Comparison of ENCODE assay signal across 8 cellular contexts in the genomic region with DNA sequence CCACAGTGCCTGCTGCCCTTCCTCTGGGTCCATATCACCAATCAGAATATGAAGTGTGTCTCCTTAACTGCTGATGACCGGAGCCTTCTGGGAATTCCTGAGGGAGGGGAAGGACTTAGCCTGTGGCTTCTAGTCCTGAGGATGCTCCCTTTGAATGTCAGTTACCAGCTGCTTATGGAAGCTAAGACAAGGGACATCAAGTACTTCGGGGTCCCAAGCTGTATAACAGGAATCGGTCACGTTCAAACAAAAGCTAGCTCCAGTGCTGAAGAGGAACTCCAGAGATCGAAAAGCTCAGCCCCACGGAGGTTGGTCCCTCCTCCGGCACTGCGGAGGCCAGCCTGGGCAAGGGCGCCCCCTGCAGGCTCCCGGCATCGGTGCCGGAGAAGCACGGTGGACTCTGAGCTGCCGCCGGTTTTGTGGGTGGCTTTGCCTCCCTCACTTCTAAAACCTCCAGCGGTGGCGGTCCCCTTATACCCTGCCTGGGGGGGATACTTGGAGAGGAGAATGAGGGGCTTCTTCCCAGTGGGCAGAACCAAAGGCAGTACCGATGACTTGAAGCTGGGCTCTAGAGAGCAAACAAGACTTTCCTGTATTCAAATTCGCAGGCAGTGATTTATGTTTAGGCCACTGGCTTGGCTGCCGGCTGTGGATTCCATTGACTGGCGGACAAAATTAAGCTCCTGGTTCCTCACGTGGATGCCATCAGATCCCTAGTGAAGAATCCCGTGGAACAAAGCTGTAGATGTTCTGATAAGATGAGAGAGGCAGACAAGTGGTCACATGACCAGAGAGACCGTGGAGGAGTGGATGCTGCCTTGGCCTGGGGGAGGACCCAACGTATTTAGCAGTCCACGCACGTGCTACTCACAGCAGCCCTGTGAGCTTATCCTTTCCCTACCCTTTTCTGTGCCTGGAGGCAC. TPM values are rescaled to one million over a fixed set of nuclear protein-coding genes. Genes with fewer than 3 reads are reported as not detected.
A peak's percentile ranks its signal among the peaks of the same experiment; 100 is the strongest.
DNase-seq lines count a peak whose midpoint lies in the region; ATAC-seq, FAIRE-seq and TF ChIP-seq lines count a peak whose summit lies in the region.

No MANE protein-coding gene starts in this region.

- peaks cover 11% of the 10 kb centered on the region for H3K27me3 Mint-ChIP-seq in activated CD4-positive, alpha-beta T cell treated with anti-CD3 and anti-CD28 coated beads, Interleukin-2, amount 10 ng/mL, durations not matched to agents 24 days and 14 days

- ATAC-seq in A549 (peak; percentile 99), GM18858 (IDR thresholded peaks at IDR 0.05; ENCODE audit: unreplicated experiment) (peak; percentile 65), HG03354 (IDR thresholded peaks at IDR 0.05; ENCODE audit: poor library complexity, severe bottlenecking, unreplicated experiment) (peak; percentile 86), left lobe of liver (peak; percentile 96)

- intact Hi-C loops in activated CD4-positive, alpha-beta T cell treated with anti-CD3 and anti-CD28 coated beads, Interleukin-2, amount 10 ng/mL, durations not matched to agents 24 days and 14 days (cut with micrococcal nuclease), result loop anchor here (2.0 kb wide), 3 partner anchors 97 to 331 kb away; a partner anchor contains a TSS
- intact Hi-C loops in colonic mucosa (cut with DNase I), result loop anchor here (5.0 kb wide), 1 partner anchor 285 kb away; no protein-coding TSS in a partner anchor

- POLR2A ChIA-PET in A549 (lab: Yijun Ruan, JAX), result interaction anchor here (1.0 to 1.6 kb wide), 7 partner anchors 16 to 333 kb away, joined by 3 to 19 read pairs (median 10); a partner anchor contains a TSS

- H3K9ac ChIP-seq in colonic mucosa (ENCODE audit: low read depth in 2 of 2, low read length in 2 of 2), result peak overlapping the region; percentile 4 to 39

- peaks cover 14% of the 10 kb centered on the region for H3K4me1 Mint-ChIP-seq in activated CD4-positive, alpha-beta T cell treated with anti-CD3 and anti-CD28 coated beads, Interleukin-2, amount 10 ng/mL, durations not matched to agents 24 days and 14 days

- TF ChIP-seq RAD21 in A549 (conservative IDR thresholded peaks at IDR 0.05 in 1 of 2, IDR thresholded peaks at IDR 0.05 in 1 of 2), result peak; percentile 88 to 93

- peaks cover 16% of the 10 kb centered on the region; the same call in 2 of the 3 replicates for H3K4me1 ChIP-seq in A549
- H3K4me1 ChIP-seq in colonic mucosa, result peaks cover 4% of the 10 kb centered on the region

- peak overlapping the region; percentile 81 to 84 for H3K27ac ChIP-seq in A549
- H3K27ac ChIP-seq in colonic mucosa, result peak overlapping the region; percentile 31

- H3K36me3 ChIP-seq in colonic mucosa, result no peaks in the 10 kb centered on the region

- TF ChIP-seq CTCF in A549 (IDR thresholded peaks at IDR 0.05), result peak; percentile 90
- TF ChIP-seq CTCF in colonic mucosa (IDR thresholded peaks at IDR 0.05), result peak; percentile 98

- H3K4me2 ChIP-seq in A549, result peak overlapping the region; percentile 81

- no peaks in the 10 kb centered on the region for H3K27me3 ChIP-seq in colonic mucosa

- no peak for TF ChIP-seq POLR2A in A549 (IDR thresholded peaks at IDR 0.05; ENCODE audit: low read length)

- CTCF ChIA-PET in A549 (lab: Yijun Ruan, JAX), result interaction anchor here (0.5 to 4.3 kb wide), 83 partner anchors 11 to 629 kb away, joined by 3 to 44 read pairs (median 4); a partner anchor contains a TSS

- FAIRE-seq in A549 (lab: Jason Lieb, UNC), result no peak

- peak; percentile 72 to 77 for DNase-seq in A549 (ENCODE audit: low read depth in 1 of 2, low spot score in 1 of 2)
- DNase-seq in NCI-H510A (lab: John Stamatoyannopoulos, UW), result peak; percentile 65
- DNase-seq in activated CD4-positive, alpha-beta T cell treated with anti-CD3 and anti-CD28 coated beads, Interleukin-2, amount 10 ng/mL, durations not matched to agents 24 days and 14 days, result peak; percentile 96
- DNase-seq in colonic mucosa, result peak; percentile 88
- peak; percentile 65 for DNase-seq in left lobe of liver (ENCODE audit: low spot score)
- DNase-seq in stimulated activated CD4-positive, alpha-beta T cell treated with anti-CD3 and anti-CD28 coated beads, Interleukin-1b, Interleukin-23, amount 100 ng/mL, for 4 hours (ENCODE audit: low read depth in 2 of 2), result peak; percentile 83 to 91

- no peak for TF ChIP-seq EP300 in A549 (IDR thresholded peaks at IDR 0.05)

- peak overlapping the region; percentile 74 for H3K4me3 Mint-ChIP-seq in activated CD4-positive, alpha-beta T cell treated with anti-CD3 and anti-CD28 coated beads, Interleukin-2, amount 10 ng/mL, durations not matched to agents 24 days and 14 days

- no peaks in the 10 kb centered on the region for H3K9me3 Mint-ChIP-seq in activated CD4-positive, alpha-beta T cell treated with anti-CD3 and anti-CD28 coated beads, Interleukin-2, amount 10 ng/mL, durations not matched to agents 24 days and 14 days

- 4% methylated on average over 18 of the region's 27 CpGs for WGBS in A549 (ENCODE audit: missing lambda C conversion rate)

- peak overlapping the region; percentile 70 for H3K27ac Mint-ChIP-seq in activated CD4-positive, alpha-beta T cell treated with anti-CD3 and anti-CD28 coated beads, Interleukin-2, amount 10 ng/mL, durations not matched to agents 24 days and 14 days

- H3K36me3 Mint-ChIP-seq in activated CD4-positive, alpha-beta T cell treated with anti-CD3 and anti-CD28 coated beads, Interleukin-2, amount 10 ng/mL, durations not matched to agents 24 days and 14 days (ENCODE audit: low read depth), result no peaks in the 10 kb centered on the region

- peak overlapping the region; percentile 52 for H3K4me3 ChIP-seq in A549
- H3K4me3 ChIP-seq in colonic mucosa, result peak overlapping the region; percentile 37

- H3K9me3 ChIP-seq in A549 (no peaks in the 10 kb centered on the region), colonic mucosa (no peaks in the 10 kb centered on the region)

TF ChIP-seq in A549, 52 proteins besides CTCF, POLR2A, EP300 and RAD21:
- TF ChIP-seq KDM5A (IDR thresholded peaks at IDR 0.05) (peak; percentile 44; the same call in 1 of the 2 replicates), NPAS2 (CRISPR knock-in tag; IDR thresholded peaks at IDR 0.05; ENCODE audit: borderline replicate concordance) (0 out of 2 replicates have a peak, but pooled peaks have one; percentile 6), EHMT2 (IDR thresholded peaks at IDR 0.05; ENCODE audit: low read depth) (no peak), CHD4 (IDR thresholded peaks at IDR 0.05; ENCODE audit: borderline replicate concordance) (no peak), SMC3 (IDR thresholded peaks at IDR 0.05) (peak; percentile 74), JUN (IDR thresholded peaks at IDR 0.05) (0 out of 5 replicates have a peak, but pooled peaks of 1 of the 2 experiments have one; percentile 35)
- TF ChIP-seq, protein P1, sequence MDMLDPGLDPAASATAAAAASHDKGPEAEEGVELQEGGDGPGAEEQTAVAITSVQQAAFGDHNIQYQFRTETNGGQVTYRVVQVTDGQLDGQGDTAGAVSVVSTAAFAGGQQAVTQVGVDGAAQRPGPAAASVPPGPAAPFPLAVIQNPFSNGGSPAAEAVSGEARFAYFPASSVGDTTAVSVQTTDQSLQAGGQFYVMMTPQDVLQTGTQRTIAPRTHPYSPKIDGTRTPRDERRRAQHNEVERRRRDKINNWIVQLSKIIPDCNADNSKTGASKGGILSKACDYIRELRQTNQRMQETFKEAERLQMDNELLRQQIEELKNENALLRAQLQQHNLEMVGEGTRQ (IDR thresholded peaks at IDR 0.05), result peak; percentile 84
- TF ChIP-seq, protein P2, sequence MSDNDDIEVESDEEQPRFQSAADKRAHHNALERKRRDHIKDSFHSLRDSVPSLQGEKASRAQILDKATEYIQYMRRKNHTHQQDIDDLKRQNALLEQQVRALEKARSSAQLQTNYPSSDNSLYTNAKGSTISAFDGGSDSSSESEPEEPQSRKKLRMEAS (IDR thresholded peaks at IDR 0.05), result peak; percentile 54

RNA-seq across cellular contexts. Expression of a gene that starts 16.2 kb away (rescaled TPM):
- 12.9 and 15.2 TPM in 2 replicates for polyA plus RNA-seq in A549 (2011; rRNA removed)
- polyA plus RNA-seq in A549 (2012; cell fraction: cytosol; rRNA removed), result 2.0 TPM in 2 replicates
- polyA plus RNA-seq in A549 (2012; cell fraction: nucleus; rRNA removed), result 3.1 and 5.0 TPM in 2 replicates
- polyA plus RNA-seq in A549 (2017; fragmentation: RNase III; extraction: RNeasy Plus Mini Kit Qiagen cat#74134 plus additional on column Dnase treatment), result 5.1 to 5.5 TPM (median 5.2 TPM) in 3 replicates
- polyA minus RNA-seq in A549 (2011; rRNA and poly(A)+ RNA removed), result 11.7 and 11.8 TPM in 2 replicates
- total RNA-seq in activated CD4-positive, alpha-beta T cell treated with anti-CD3 and anti-CD28 coated beads, Interleukin-2, amount 10 ng/mL, durations not matched to agents 24 days and 14 days, result 30.1 and 30.8 TPM in 2 replicates
- total RNA-seq in colonic mucosa, result 10 to 100 TPM; 33.0 to 42.3 TPM
- total RNA-seq in left lobe of liver, result 19.3 TPM

Comparison
In these comparisons a context has a peak if more than half of its experiments do, and no peak if none do; other contexts are left out.
1. Peak in every context shown above with its lines: DNase-seq, ATAC-seq, H3K4me3 ChIP-seq and H3K27ac ChIP-seq.